10 cellular contexts compared by ENCODE assay signal in genomic region chr6:116450769-116451740, GRCh38. TPM values are rescaled to one million over a fixed set of nuclear protein-coding genes. Genes with fewer than 3 reads are reported as not detected.
DNase-seq lines count a peak whose midpoint lies in the region; ATAC-seq and TF ChIP-seq lines count a peak whose summit lies in the region.
"Had no signal": no experiment of that assay in that cellular context is flagged by ENCODE, and none has a peak within 500 bp of the region (broad histone marks: within the 10 kb centered on the region; RNA-seq: fewer than 3 reads in every experiment).

No MANE protein-coding gene starts in this region.

- TF ChIP-seq CTCF in Panc1 (IDR thresholded peaks at IDR 0.05) (no peak), retinal pigment epithelial cell (conservative IDR thresholded peaks at IDR 0.05; ENCODE audit: low read depth, low read length) (no peak)

- no peak overlapping the region for H3K27ac ChIP-seq in Panc1 (ENCODE audit: low read length)
- H3K27ac ChIP-seq: C4-2B had no signal

- peaks cover 10% of the 10 kb centered on the region for H3K27me3 Mint-ChIP-seq in activated naive CD8-positive, alpha-beta T cell treated with anti-CD3 and anti-CD28 coated beads for 36 hours
- H3K27me3 Mint-ChIP-seq in activated naive CD8-positive, alpha-beta T cell treated with anti-CD3 and anti-CD28 coated beads, Interleukin-2, amount 50 U/mL, for 24 hours: peaks cover 12% of the 10 kb centered on the region

- H3K4me3 Mint-ChIP-seq in activated naive CD8-positive, alpha-beta T cell treated with anti-CD3 and anti-CD28 coated beads for 36 hours: no peak overlapping the region
- H3K4me3 Mint-ChIP-seq in activated naive CD8-positive, alpha-beta T cell treated with anti-CD3 and anti-CD28 coated beads, Interleukin-2, amount 50 U/mL, for 24 hours: no peak overlapping the region

- H3K4me3 ChIP-seq in Panc1 (ENCODE audit: low read depth in 2 of 2, low read length in 2 of 2) (no peak overlapping the region), retinal pigment epithelial cell (ENCODE audit: low read length) (no peak overlapping the region)
- H3K4me3 ChIP-seq: heart right ventricle had no signal

- H3K27me3 ChIP-seq in Panc1 (ENCODE audit: control insufficient read depth, insufficient read depth, low read length): peaks cover 7% of the 10 kb centered on the region; the same call in 1 of the 2 replicates
- H3K27me3 ChIP-seq: heart right ventricle had no signal

- ATAC-seq in activated naive CD8-positive, alpha-beta T cell treated with anti-CD3 and anti-CD28 coated beads, Interleukin-2, amount 50 U/mL, for 24 hours: no peak
- ATAC-seq in HG03060 (IDR thresholded peaks at IDR 0.05; ENCODE audit: low read depth, unreplicated experiment): peak; percentile 61
- peak; percentile 45; the same call in 1 of the 2 replicates for ATAC-seq in Panc1

- POLR2A ChIA-PET in Panc1 (lab: Charles Lee): no interaction called here

- H3K9me3 Mint-ChIP-seq in activated naive CD8-positive, alpha-beta T cell treated with anti-CD3 and anti-CD28 coated beads for 36 hours: no peaks in the 10 kb centered on the region
- no peaks in the 10 kb centered on the region for H3K9me3 Mint-ChIP-seq in activated naive CD8-positive, alpha-beta T cell treated with anti-CD3 and anti-CD28 coated beads, Interleukin-2, amount 50 U/mL, for 24 hours

- H3K4me1 Mint-ChIP-seq in activated naive CD8-positive, alpha-beta T cell treated with anti-CD3 and anti-CD28 coated beads for 36 hours: peaks cover 11% of the 10 kb centered on the region
- peaks cover 17% of the 10 kb centered on the region for H3K4me1 Mint-ChIP-seq in activated naive CD8-positive, alpha-beta T cell treated with anti-CD3 and anti-CD28 coated beads, Interleukin-2, amount 50 U/mL, for 24 hours

- H3K4me1 ChIP-seq in Panc1 (ENCODE audit: control insufficient read depth, insufficient read depth, low read length): no peaks in the 10 kb centered on the region

- no peaks in the 10 kb centered on the region for H3K36me3 ChIP-seq in Panc1 (ENCODE audit: control insufficient read depth, insufficient read depth, low read length)
- H3K36me3 ChIP-seq: heart right ventricle had no signal

- intact Hi-C loops in Panc1 (cut with micrococcal nuclease; ENCODE audit: unreplicated experiment): no loop called here

- DNase-seq in activated naive CD8-positive, alpha-beta T cell treated with anti-CD3 and anti-CD28 coated beads for 36 hours: peak; percentile 8
- DNase-seq in activated naive CD8-positive, alpha-beta T cell treated with anti-CD3 and anti-CD28 coated beads, Interleukin-2, amount 50 U/mL, for 24 hours: no peak
- DNase-seq in Panc1 (ENCODE audit: low read depth, low spot score) (no peak), retinal pigment epithelial cell (ENCODE audit: low read depth) (peak; percentile 21), NCI-H524 treated with DMSO at 0.1 percent for 48 hours (lab: John Stamatoyannopoulos, UW) (no peak), H4 (ENCODE audit: low spot score) (no peak), mesenteric fat pad (ENCODE audit: low spot score) (no peak)
- DNase-seq: heart right ventricle had no signal

- H3K27ac Mint-ChIP-seq in activated naive CD8-positive, alpha-beta T cell treated with anti-CD3 and anti-CD28 coated beads for 36 hours: no peak overlapping the region
- H3K27ac Mint-ChIP-seq in activated naive CD8-positive, alpha-beta T cell treated with anti-CD3 and anti-CD28 coated beads, Interleukin-2, amount 50 U/mL, for 24 hours: no peak overlapping the region

- BruUV-seq in Panc1 (replicated peaks; lab: Mats Ljungman, UMichigan): no TSS peak

- H3K9me3 ChIP-seq in Panc1 (ENCODE audit: control insufficient read depth, insufficient read depth, low read depth, low read length): no peaks in the 10 kb centered on the region
- H3K9me3 ChIP-seq: heart right ventricle had no signal

- in situ Hi-C loops in Panc1 (cut with HindIII; ENCODE audit: low pct_unique_long_range_greater_than_20kb, low sequenced_read_pairs): no loop called here

- CTCF ChIA-PET in Panc1 (lab: Charles Lee): interaction anchor here (0.7 kb wide), 1 partner anchor 129 kb away, joined by 4 read pairs; no protein-coding TSS in a partner anchor

- H3K36me3 Mint-ChIP-seq in activated naive CD8-positive, alpha-beta T cell treated with anti-CD3 and anti-CD28 coated beads for 36 hours: no peaks in the 10 kb centered on the region
- H3K36me3 Mint-ChIP-seq in activated naive CD8-positive, alpha-beta T cell treated with anti-CD3 and anti-CD28 coated beads, Interleukin-2, amount 50 U/mL, for 24 hours (ENCODE audit: low read depth): no peaks in the 10 kb centered on the region

RNA-seq across cellular contexts. Expression of gene CALHM6, which starts 10.1 kb away (rescaled TPM):
- total RNA-seq in activated naive CD8-positive, alpha-beta T cell treated with anti-CD3 and anti-CD28 coated beads for 36 hours: 1 to 10 TPM; 5.6 to 7.4 TPM
- not detected for total RNA-seq in Panc1 (2021; ENCODE audit: unreplicated experiment)
- polyA plus RNA-seq in Panc1 (2012; ENCODE audit: insufficient read length): not detected
- total RNA-seq in H4 (2014; rRNA removed; shearing (Covaris generic)): 0.91 TPM in 1 of 2 replicates, not detected in the other
- total RNA-seq in mesenteric fat pad: 0.77 TPM

Comparison
In these comparisons a context has a peak if more than half of its experiments do, and no peak if none do; other contexts are left out.
1. DNase-seq: peak in activated naive CD8-positive, alpha-beta T cell treated with anti-CD3 and anti-CD28 coated beads for 36 hours (single experiment) and retinal pigment epithelial cell (single experiment); none in activated naive CD8-positive, alpha-beta T cell treated with anti-CD3 and anti-CD28 coated beads, Interleukin-2, amount 50 U/mL, for 24 hours (single experiment), Panc1 (single experiment), NCI-H524 treated with DMSO at 0.1 percent for 48 hours (single experiment), H4 (single experiment) and mesenteric fat pad (single experiment).